ENCODE assay signal across 9 cellular contexts in the genomic region with DNA sequence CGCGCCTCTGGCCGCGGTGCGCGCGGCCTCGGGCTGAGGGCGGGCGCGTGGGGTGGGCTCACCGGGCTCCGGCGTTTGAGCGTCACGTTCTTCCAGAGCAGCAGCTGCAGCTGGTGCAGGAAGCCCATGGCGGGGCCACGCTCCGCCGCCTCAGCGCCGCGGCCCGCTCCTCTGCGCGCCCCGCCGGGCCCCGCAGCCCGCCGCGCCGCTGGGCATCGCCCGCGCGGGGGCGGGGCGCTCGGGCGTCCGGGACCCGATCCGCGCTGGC. TPM values are rescaled to one million over a fixed set of nuclear protein-coding genes. Genes with fewer than 3 reads are reported as not detected.
DNase-seq lines count a peak whose midpoint lies in the region; ATAC-seq and TF ChIP-seq lines count a peak whose summit lies in the region.
"Had no signal": no experiment of that assay in that cellular context is flagged by ENCODE, and none has a peak within 500 bp of the region (broad histone marks: within the 10 kb centered on the region; RNA-seq: fewer than 3 reads in every experiment).

A gene with protein sequence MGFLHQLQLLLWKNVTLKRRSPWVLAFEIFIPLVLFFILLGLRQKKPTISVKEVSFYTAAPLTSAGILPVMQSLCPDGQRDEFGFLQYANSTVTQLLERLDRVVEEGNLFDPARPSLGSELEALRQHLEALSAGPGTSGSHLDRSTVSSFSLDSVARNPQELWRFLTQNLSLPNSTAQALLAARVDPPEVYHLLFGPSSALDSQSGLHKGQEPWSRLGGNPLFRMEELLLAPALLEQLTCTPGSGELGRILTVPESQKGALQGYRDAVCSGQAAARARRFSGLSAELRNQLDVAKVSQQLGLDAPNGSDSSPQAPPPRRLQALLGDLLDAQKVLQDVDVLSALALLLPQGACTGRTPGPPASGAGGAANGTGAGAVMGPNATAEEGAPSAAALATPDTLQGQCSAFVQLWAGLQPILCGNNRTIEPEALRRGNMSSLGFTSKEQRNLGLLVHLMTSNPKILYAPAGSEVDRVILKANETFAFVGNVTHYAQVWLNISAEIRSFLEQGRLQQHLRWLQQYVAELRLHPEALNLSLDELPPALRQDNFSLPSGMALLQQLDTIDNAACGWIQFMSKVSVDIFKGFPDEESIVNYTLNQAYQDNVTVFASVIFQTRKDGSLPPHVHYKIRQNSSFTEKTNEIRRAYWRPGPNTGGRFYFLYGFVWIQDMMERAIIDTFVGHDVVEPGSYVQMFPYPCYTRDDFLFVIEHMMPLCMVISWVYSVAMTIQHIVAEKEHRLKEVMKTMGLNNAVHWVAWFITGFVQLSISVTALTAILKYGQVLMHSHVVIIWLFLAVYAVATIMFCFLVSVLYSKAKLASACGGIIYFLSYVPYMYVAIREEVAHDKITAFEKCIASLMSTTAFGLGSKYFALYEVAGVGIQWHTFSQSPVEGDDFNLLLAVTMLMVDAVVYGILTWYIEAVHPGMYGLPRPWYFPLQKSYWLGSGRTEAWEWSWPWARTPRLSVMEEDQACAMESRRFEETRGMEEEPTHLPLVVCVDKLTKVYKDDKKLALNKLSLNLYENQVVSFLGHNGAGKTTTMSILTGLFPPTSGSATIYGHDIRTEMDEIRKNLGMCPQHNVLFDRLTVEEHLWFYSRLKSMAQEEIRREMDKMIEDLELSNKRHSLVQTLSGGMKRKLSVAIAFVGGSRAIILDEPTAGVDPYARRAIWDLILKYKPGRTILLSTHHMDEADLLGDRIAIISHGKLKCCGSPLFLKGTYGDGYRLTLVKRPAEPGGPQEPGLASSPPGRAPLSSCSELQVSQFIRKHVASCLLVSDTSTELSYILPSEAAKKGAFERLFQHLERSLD (N-terminal part only) (minus strand): TSS at position 225 of the 268 bp plus-strand sequence. CDS start 97 bp downstream, at position 128.

- H3K4me1 ChIP-seq in left lung (peaks cover 11 to 56% of the 10 kb centered on the region in 2 donors), suprapubic skin (peaks cover 48% of the 10 kb centered on the region)

- no peak for TF ChIP-seq EP300 in suprapubic skin (IDR thresholded peaks at IDR 0.05)

- H3K27ac ChIP-seq in left lung (peak within 1 kb of the TSS in 1 of 2 donors; percentile 84), suprapubic skin (peak within 1 kb of the TSS; percentile 68)
- H3K27ac ChIP-seq: epithelial cell of prostate had no signal

- intact Hi-C loops in left lung (cut with DNase I), result no loop called here

- no peak for DNase-seq in activated T-cell treated with anti-CD3 and anti-CD28 coated beads, Interleukin-2, amount 50 U/mL, for 72 hours
- no peak for DNase-seq in activated T-cell treated with anti-CD3 and anti-CD28 coated beads, Interleukin-2, amount 50 U/mL, for 48 hours
- DNase-seq in left lung (no peak), suprapubic skin (ENCODE audit: low spot score in 2 of 2) (no peak), NCI-H146 (lab: John Stamatoyannopoulos, UW) (no peak), NCI-H446 (lab: John Stamatoyannopoulos, UW) (no peak)

- no peaks in the 10 kb centered on the region for H3K9me3 Mint-ChIP-seq in activated T-cell treated with anti-CD3 and anti-CD28 coated beads, Interleukin-2, amount 50 U/mL, for 72 hours
- H3K9me3 Mint-ChIP-seq in brain, result no peaks in the 10 kb centered on the region

- H3K4me3 Mint-ChIP-seq in activated T-cell treated with anti-CD3 and anti-CD28 coated beads, Interleukin-2, amount 50 U/mL, for 72 hours, result peak within 1 kb of the TSS; percentile 77 to 79
- peak within 1 kb of the TSS; percentile 89 to 94 (median 91) for H3K4me3 Mint-ChIP-seq in brain

- WGBS in suprapubic skin, result no CpG with 5 or more reads among the region's 45 CpGs

- H3K9me3 ChIP-seq in left lung (no peaks in the 10 kb centered on the region), suprapubic skin (no peaks in the 10 kb centered on the region)

- H3K36me3 Mint-ChIP-seq in activated T-cell treated with anti-CD3 and anti-CD28 coated beads, Interleukin-2, amount 50 U/mL, for 72 hours (ENCODE audit: insufficient read depth in 2 of 2), result no peaks in the 10 kb centered on the region
- H3K36me3 Mint-ChIP-seq in brain, result no peaks in the 10 kb centered on the region

- H3K27me3 Mint-ChIP-seq in activated T-cell treated with anti-CD3 and anti-CD28 coated beads, Interleukin-2, amount 50 U/mL, for 72 hours (ENCODE audit: low read depth), result no peaks in the 10 kb centered on the region
- no peaks in the 10 kb centered on the region for H3K27me3 Mint-ChIP-seq in brain

- peaks cover 38% of the 10 kb centered on the region for H3K4me1 Mint-ChIP-seq in activated T-cell treated with anti-CD3 and anti-CD28 coated beads, Interleukin-2, amount 50 U/mL, for 72 hours (ENCODE audit: low read depth)
- H3K4me1 Mint-ChIP-seq in brain, result peaks cover 22% of the 10 kb centered on the region

- peak within 1 kb of the TSS; percentile 49 to 52 for H3K4me3 ChIP-seq in left lung
- peak within 1 kb of the TSS; percentile 66 for H3K4me3 ChIP-seq in suprapubic skin

- no peak for ATAC-seq in activated T-cell treated with anti-CD3 and anti-CD28 coated beads, Interleukin-2, amount 50 U/mL, for 72 hours (replicated peaks in 1 of 2)
- ATAC-seq in left lung (no peak), HG03097 (IDR thresholded peaks at IDR 0.05; ENCODE audit: low FRiP score, unreplicated experiment) (no peak)

- H3K27ac Mint-ChIP-seq in activated T-cell treated with anti-CD3 and anti-CD28 coated beads, Interleukin-2, amount 50 U/mL, for 72 hours, result peak within 1 kb of the TSS; percentile 12
- peak within 1 kb of the TSS; percentile 80 to 97 (median 93) for H3K27ac Mint-ChIP-seq in brain

- H3K36me3 ChIP-seq in left lung (no peaks in the 10 kb centered on the region), suprapubic skin (no peaks in the 10 kb centered on the region)

- no peaks in the 10 kb centered on the region for H3K27me3 ChIP-seq in left lung
- no peaks in the 10 kb centered on the region for H3K27me3 ChIP-seq in suprapubic skin

- TF ChIP-seq CTCF in brain (conservative IDR thresholded peaks at IDR 0.05) (no peak), left lung (IDR thresholded peaks at IDR 0.05) (no peak), suprapubic skin (IDR thresholded peaks at IDR 0.05) (no peak)

- no peak for TF ChIP-seq POLR2A in suprapubic skin (IDR thresholded peaks at IDR 0.05)

RNA-seq across cellular contexts. Expression of the gene that starts here (rescaled TPM):
- 10 to 100 TPM; 23.9 to 27.5 TPM for total RNA-seq in activated T-cell treated with anti-CD3 and anti-CD28 coated beads, Interleukin-2, amount 50 U/mL, for 72 hours
- 283 TPM for polyA plus RNA-seq in brain (ENCODE audit: insufficient read depth, low read depth, low replicate concordance)
- total RNA-seq in left lung (10 to 100 TPM; 34.5 to 34.8 TPM), suprapubic skin (10 to 100 TPM; 10.4 to 44.7 (median 33.4) TPM)
